ENCODE assay signal across 1 cellular context in genomic region chr21:42525676-42526378, GRCh38.
TF ChIP-seq lines count a peak whose summit lies in the region.

No MANE protein-coding gene starts in this region.

TF ChIP-seq in neural cell, 6 proteins besides CTCF, POLR2A, EP300 and RAD21:
- TF ChIP-seq REST (IDR thresholded peaks at IDR 0.05; ENCODE audit: borderline replicate concordance) (no peak), TAF1 (IDR thresholded peaks at IDR 0.05; ENCODE audit: low read depth) (no peak), POLR2AphosphoS5 (IDR thresholded peaks at IDR 0.05) (no peak), SMC3 (conservative IDR thresholded peaks at IDR 0.05; ENCODE audit: poor library complexity) (no peak), MXI1 (conservative IDR thresholded peaks at IDR 0.05; ENCODE audit: poor library complexity, severe bottlenecking) (no peak), EZH2 (IDR thresholded peaks at IDR 0.05; ENCODE audit: borderline replicate concordance, insufficient read depth, low read length, poor library complexity, severe bottlenecking) (no peak)
